8 cellular contexts compared by ENCODE assay signal in the genomic region with DNA sequence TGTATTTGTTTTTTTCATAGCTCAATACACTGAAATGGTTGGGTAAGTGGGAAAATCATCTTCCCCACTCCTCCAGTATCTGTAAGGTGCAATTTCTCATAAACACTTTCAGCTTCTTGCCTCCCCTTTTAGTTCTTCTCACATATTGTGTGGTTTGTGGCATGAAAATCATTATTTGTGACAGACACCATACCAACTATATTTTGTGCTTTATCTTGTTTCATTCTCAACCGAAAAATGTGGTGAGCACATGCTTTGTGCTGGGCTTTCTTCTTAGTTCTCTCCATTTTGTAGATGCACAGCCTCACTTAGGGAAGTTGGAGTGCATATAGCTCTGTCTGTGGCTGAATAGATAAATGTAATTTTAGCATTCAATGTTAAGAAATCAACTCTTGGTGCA.
"Had no signal": no experiment of that assay in that cellular context is flagged by ENCODE, and none has a peak within 500 bp of the region (broad histone marks: within the 10 kb centered on the region; RNA-seq: fewer than 3 reads in every experiment).

No MANE protein-coding gene starts in this region.

- H3K27me3 Mint-ChIP-seq: activated B cell treated with CpG ODN at 0.5 μM for 24 hours had no signal

- H3K9me3 Mint-ChIP-seq: activated B cell treated with CpG ODN at 0.5 μM for 24 hours; activated T-cell treated with anti-CD3 and anti-CD28 coated beads, Interleukin-2, amount 50 U/mL, for 72 hours had no signal

- H3K27ac ChIP-seq: tibial nerve had no signal

- DNase-seq: activated B cell treated with CpG ODN at 0.5 μM for 24 hours; activated T-cell treated with anti-CD3 and anti-CD28 coated beads, Interleukin-2, amount 50 U/mL, for 72 hours; caudate nucleus; effector memory CD4-positive, alpha-beta T cell; hypothalamus; stimulated activated CD4-positive, alpha-beta T cell treated with anti-CD3 and anti-CD28 coated beads, Interleukin-15, amount 100 ng/mL, for 24 hours; stimulated activated CD4-positive, alpha-beta T cell treated with anti-CD3 and anti-CD28 coated beads, Interleukin-4, amount 100 ng/mL, for 4 hours had no signal

- H3K4me3 ChIP-seq: tibial nerve had no signal

- H3K27me3 ChIP-seq: tibial nerve had no signal

- H3K9me3 ChIP-seq: tibial nerve had no signal

- ATAC-seq: activated T-cell treated with anti-CD3 and anti-CD28 coated beads, Interleukin-2, amount 50 U/mL, for 72 hours had no signal

- H3K4me3 Mint-ChIP-seq: activated B cell treated with CpG ODN at 0.5 μM for 24 hours had no signal

- H3K27ac Mint-ChIP-seq: activated B cell treated with CpG ODN at 0.5 μM for 24 hours; activated T-cell treated with anti-CD3 and anti-CD28 coated beads, Interleukin-2, amount 50 U/mL, for 72 hours had no signal
